Comparison of ENCODE assay signal across 8 cellular contexts in genomic region chr15:99507732-99508571, GRCh38. TPM values are rescaled to one million over a fixed set of nuclear protein-coding genes. Genes with fewer than 3 reads are reported as not detected.
DNase-seq lines count a peak whose midpoint lies in the region; ATAC-seq, FAIRE-seq and TF ChIP-seq lines count a peak whose summit lies in the region.

No MANE protein-coding gene starts in this region.

- CTCF ChIA-PET in HEK293 (lab: Yijun Ruan, JAX): interaction anchor here (0.5 to 1.6 kb wide), 4 partner anchors 197 to 481 kb away, joined by 3 to 6 read pairs (median 4); no protein-coding TSS in a partner anchor
- CTCF ChIA-PET in HEK293T (lab: Yijun Ruan, JAX): no interaction called here

- H3K4me1 ChIP-seq in HEK293 (ENCODE audit: control insufficient read depth, insufficient read depth, low read length) (peaks cover 11% of the 10 kb centered on the region), aorta (ENCODE audit: control insufficient read depth in 1 of 2, insufficient read depth in 2 of 2, low read length in 2 of 2) (no peaks in the 10 kb centered on the region)

- TF ChIP-seq CTCF in HEK293 (tag by site-specific recombination; IDR thresholded peaks at IDR 0.05): no peak
- no peak for TF ChIP-seq CTCF in D721Med (IDR thresholded peaks at IDR 0.05; ENCODE audit: insufficient read depth, missing control alignments)

- 1 to 6% methylated on average over 23 of the region's 23 CpGs for WGBS in aorta, 2 donors

- no peaks in the 10 kb centered on the region for H3K27me3 ChIP-seq in aorta (ENCODE audit: control insufficient read depth in 1 of 2, insufficient read depth in 2 of 2, low read length in 1 of 2)

- POLR2A ChIA-PET in HEK293 (lab: Yijun Ruan, JAX) (interaction anchor here (0.5 to 1.8 kb wide), 3 partner anchors 57 to 146 kb away, joined by 5 to 8 read pairs (median 7); partner anchors contain the start of gene MEF2A), HEK293T (lab: Yijun Ruan, JAX) (interaction anchor here (0.8 to 0.9 kb wide), 3 partner anchors 58 to 225 kb away, joined by 3 to 4 read pairs (median 3); partner anchors contain the start of genes LYSMD4 and MEF2A)

- H3K27ac ChIP-seq in HEK293 (ENCODE audit: extremely low read depth, low read depth, low read length) (peak overlapping the region; percentile 66; the same call in 1 of the 2 replicates), aorta (ENCODE audit: low read depth in 1 of 2, low read length in 2 of 2) (peak overlapping the region; percentile 10 to 93)

- H3K9me3 ChIP-seq in HEK293 (ENCODE audit: control insufficient read depth, insufficient read depth, low read depth, low read length) (no peaks in the 10 kb centered on the region), aorta (ENCODE audit: control insufficient read depth, low read length) (no peaks in the 10 kb centered on the region)

- H3K36me3 ChIP-seq in HEK293 (ENCODE audit: control insufficient read depth in 2 of 2, insufficient read depth in 1 of 2, low read length in 2 of 2) (no peaks in the 10 kb centered on the region), aorta (ENCODE audit: control insufficient read depth in 1 of 2, insufficient read depth in 2 of 2, low read length in 1 of 2) (no peaks in the 10 kb centered on the region)

- H3K4me3 ChIP-seq in HEK293 (ENCODE audit: low read depth, low read length) (no peak overlapping the region), aorta (ENCODE audit: low read length in 2 of 2) (no peak overlapping the region)

- no peak for FAIRE-seq in D721Med (lab: Jason Lieb, UNC)

- peak; percentile 55 for ATAC-seq in left lobe of liver
- peak; percentile 67 for ATAC-seq in aorta (ENCODE audit: low FRiP score)
- ATAC-seq in HG03095 (IDR thresholded peaks at IDR 0.05; ENCODE audit: unreplicated experiment): no peak

- peak; percentile 42 for DNase-seq in COLO668 (lab: John Stamatoyannopoulos, UW; ENCODE audit: unreplicated experiment)
- DNase-seq in UCSD-AML1 (lab: John Stamatoyannopoulos, UW; ENCODE audit: unreplicated experiment): peak; percentile 66
- no peak for DNase-seq in left lobe of liver (ENCODE audit: low spot score)
- DNase-seq in aorta: peak in 1 of 2 donors; percentile 72
- no peak for DNase-seq in HEK293T (ENCODE audit: extremely low spot score)
- no peak for DNase-seq in D721Med (ENCODE audit: insufficient read length, low spot score)

- intact Hi-C loops in aorta (cut with DNase I): loop anchor here in 1 of 2 donors (10.0 kb wide), 1 partner anchor 57 kb away; the partner anchor contains the start of gene MEF2A

TF ChIP-seq in HEK293, 187 proteins besides CTCF, POLR2A, EP300 and RAD21 (continues in another document):
- TF ChIP-seq ZNF530 (tag by site-specific recombination; IDR thresholded peaks at IDR 0.05; ENCODE audit: low read depth) (no peak), ZNF449 (tag by site-specific recombination; IDR thresholded peaks at IDR 0.05) (peak; percentile 55; the same call in 1 of the 2 replicates), INSM2 (tag by site-specific recombination; IDR thresholded peaks at IDR 0.05) (no peak), GLIS1 (tag by site-specific recombination; IDR thresholded peaks at IDR 0.05) (0 out of 2 replicates have a peak, but pooled peaks have one; percentile 46)

TF ChIP-seq in HEK293T, 16 proteins besides CTCF, POLR2A, EP300 and RAD21:
- no peak for TF ChIP-seq LEF1 (IDR thresholded peaks at IDR 0.05; ENCODE audit: borderline replicate concordance)
- no peak for TF ChIP-seq FOXK2 (IDR thresholded peaks at IDR 0.05)
- no peak for TF ChIP-seq NFRKB (IDR thresholded peaks at IDR 0.05)
- no peak for TF ChIP-seq SP1 (IDR thresholded peaks at IDR 0.05)
- TF ChIP-seq CTBP1 (IDR thresholded peaks at IDR 0.05; ENCODE audit: borderline replicate concordance): no peak

RNA-seq across cellular contexts. Expression of gene MEF2A, which starts 57.8 kb away (rescaled TPM):
- total RNA-seq in left lobe of liver: 20.7 TPM
- total RNA-seq in aorta: 100 to 1,000 TPM; 150 to 160 TPM
- polyA plus RNA-seq in aorta: 10 to 100 TPM; 27.2 to 35.8 TPM

Comparison
In these comparisons a context has a peak if more than half of its experiments do, and no peak if none do; other contexts are left out.
1. DNase-seq: peak in COLO668 (single experiment) and UCSD-AML1 (single experiment); none in left lobe of liver (single experiment), HEK293T (single experiment) and D721Med (single experiment).